ENCODE assay signal across 8 cellular contexts in genomic region chr1:33036051-33036525, GRCh38. TPM values are rescaled to one million over a fixed set of nuclear protein-coding genes. Genes with fewer than 3 reads are reported as not detected.
A peak's percentile ranks its signal among the peaks of the same experiment; 100 is the strongest.
DNase-seq lines count a peak whose midpoint lies in the region; ATAC-seq and TF ChIP-seq lines count a peak whose summit lies in the region.

No MANE protein-coding gene starts in this region.

- H2BK120ac ChIP-seq in mesendoderm (ENCODE audit: low read depth, low read length) = no peak overlapping the region

- peak overlapping the region; percentile 86 for H3K56ac ChIP-seq in mesendoderm (ENCODE audit: low read length)

- CTCF ChIA-PET in PC-9 (lab: Charles Lee) = interaction anchor here (0.6 kb wide), 1 partner anchor 327 kb away, joined by 3 read pairs; no protein-coding TSS in a partner anchor

- no peak for TF ChIP-seq POLR2A in vagina (IDR thresholded peaks at IDR 0.05)

- H3K9me3 ChIP-seq in PC-9 (ENCODE audit: insufficient read depth, low read depth) (no peaks in the 10 kb centered on the region), vagina (no peaks in the 10 kb centered on the region)

- H3K36me3 ChIP-seq in PC-9 (ENCODE audit: low read depth) = peaks cover 20% of the 10 kb centered on the region
- no peaks in the 10 kb centered on the region for H3K36me3 ChIP-seq in mesendoderm (ENCODE audit: control insufficient read depth, insufficient read depth, low read length)
- H3K36me3 ChIP-seq in vagina = no peaks in the 10 kb centered on the region

- no peak overlapping the region for H3K18ac ChIP-seq in mesendoderm (ENCODE audit: low read length)

- peak overlapping the region; percentile 86 for H3K4me3 ChIP-seq in PC-9
- H3K4me3 ChIP-seq in mesendoderm (ENCODE audit: low read length) = peak overlapping the region; percentile 89
- H3K4me3 ChIP-seq in vagina = peak overlapping the region; percentile 95 to 98

- peak overlapping the region; percentile 94 for H3K4me3 Mint-ChIP-seq in dendritic cell treated with granulocyte-macrophage colony-stimulating factor and Interleukin-4, amounts not matched to agents 40 ng/mL and 50 ng/mL, for 4 days

- no peak overlapping the region for H4K5ac ChIP-seq in mesendoderm (ENCODE audit: low read length)

- no CpG with 5 or more reads among the region's 5 CpGs for WGBS in mesendoderm (ENCODE audit: extremely low coverage, insufficient coverage, low lambda C conversion rate)

- peaks cover 55% of the 10 kb centered on the region for H3K79me2 ChIP-seq in PC-9 (ENCODE audit: low read depth)
- peaks cover 37% of the 10 kb centered on the region for H3K79me2 ChIP-seq in mesendoderm (ENCODE audit: control insufficient read depth, insufficient read depth, low read length)

- H3K23ac ChIP-seq in mesendoderm (ENCODE audit: low read length) = peak overlapping the region; percentile 48

- peak; percentile 63 for DNase-seq in activated CD8-positive, alpha-beta memory T cell treated with anti-CD3 and anti-CD28 coated beads for 24 hours
- DNase-seq in activated CD8-positive, alpha-beta memory T cell treated with anti-CD3 and anti-CD28 coated beads, Interleukin-2, amount 50 U/mL, for 48 hours = no peak
- DNase-seq in PC-9 (peak in 1 of 2 experiments; percentile 40), mesendoderm (peak; percentile 54), vagina (ENCODE audit: extremely low spot score in 2 of 2) (no peak), NCI-H345 (lab: John Stamatoyannopoulos, UW) (no peak)

- POLR2A ChIA-PET in PC-9 (lab: Charles Lee; ENCODE audit: unreplicated experiment) = interaction anchor here (0.6 kb wide), 1 partner anchor 1646 kb away, joined by 3 read pairs; no protein-coding TSS in a partner anchor

- H3K4ac ChIP-seq in mesendoderm (ENCODE audit: low read depth, low read length) = no peak overlapping the region

- peak overlapping the region; percentile 79 for H2AFZ ChIP-seq in PC-9

- peak overlapping the region; percentile 74 for H3K27ac ChIP-seq in PC-9
- no peak overlapping the region for H3K27ac ChIP-seq in mesendoderm (ENCODE audit: low read depth, low read length)
- peak overlapping the region; percentile 81 for H3K27ac ChIP-seq in vagina

- peaks cover 12% of the 10 kb centered on the region; the same call in 1 of the 2 replicates for H3F3A ChIP-seq in PC-9 (ENCODE audit: insufficient read depth, low read depth)

- H3K4me1 ChIP-seq in PC-9 (replicated peaks; ENCODE audit: insufficient read depth) (peaks cover 12% of the 10 kb centered on the region), mesendoderm (ENCODE audit: control insufficient read depth, low read depth, low read length) (peaks cover 3% of the 10 kb centered on the region), vagina (peaks cover 46% of the 10 kb centered on the region)

- H3K4me2 ChIP-seq in PC-9 (peak overlapping the region; percentile 98), mesendoderm (ENCODE audit: low read length) (peak overlapping the region; percentile 93)

- no peak overlapping the region for H2BK5ac ChIP-seq in mesendoderm (ENCODE audit: low read length)

- peaks cover 32% of the 10 kb centered on the region for H4K20me1 ChIP-seq in PC-9 (ENCODE audit: insufficient read depth)

- H3K27ac Mint-ChIP-seq in dendritic cell treated with granulocyte-macrophage colony-stimulating factor and Interleukin-4, amounts not matched to agents 40 ng/mL and 50 ng/mL, for 4 days = peak overlapping the region; percentile 93

- H3K36me3 Mint-ChIP-seq in dendritic cell treated with granulocyte-macrophage colony-stimulating factor and Interleukin-4, amounts not matched to agents 40 ng/mL and 50 ng/mL, for 4 days (ENCODE audit: low read depth) = peaks cover 40% of the 10 kb centered on the region

- H3K9ac ChIP-seq in mesendoderm (ENCODE audit: low read length) = peak overlapping the region; percentile 88

- no peaks in the 10 kb centered on the region for H3K27me3 ChIP-seq in PC-9 (ENCODE audit: insufficient read depth, low read depth)
- no peaks in the 10 kb centered on the region for H3K27me3 ChIP-seq in mesendoderm (ENCODE audit: insufficient read depth, low read length, poor library complexity)
- H3K27me3 ChIP-seq in vagina = no peaks in the 10 kb centered on the region

- H3K9me2 ChIP-seq in PC-9 (ENCODE audit: insufficient read depth) = no peaks in the 10 kb centered on the region

- no peak overlapping the region for H4K8ac ChIP-seq in mesendoderm (ENCODE audit: low read depth, low read length)

- BruUV-seq in PC-9 (replicated peaks; lab: Mats Ljungman, UMichigan) = no TSS peak

- no peak for ATAC-seq in HG03354 (IDR thresholded peaks at IDR 0.05; ENCODE audit: poor library complexity, severe bottlenecking, unreplicated experiment)

- H3K4me1 Mint-ChIP-seq in dendritic cell treated with granulocyte-macrophage colony-stimulating factor and Interleukin-4, amounts not matched to agents 40 ng/mL and 50 ng/mL, for 4 days (ENCODE audit: low read depth) = peaks cover 81% of the 10 kb centered on the region

- TF ChIP-seq CTCF in PC-9 (conservative IDR thresholded peaks at IDR 0.05) (no peak), vagina (IDR thresholded peaks at IDR 0.05) (no peak)

- no peaks in the 10 kb centered on the region for H3K27me3 Mint-ChIP-seq in dendritic cell treated with granulocyte-macrophage colony-stimulating factor and Interleukin-4, amounts not matched to agents 40 ng/mL and 50 ng/mL, for 4 days

- intact Hi-C loops in PC-9 (cut with micrococcal nuclease; ENCODE audit: unreplicated experiment) = no loop called here
- intact Hi-C loops in dendritic cell treated with granulocyte-macrophage colony-stimulating factor and Interleukin-4, amounts not matched to agents 40 ng/mL and 50 ng/mL, for 4 days (cut with micrococcal nuclease) = loop anchor here (1.0 kb wide), 1 partner anchor 14 kb away; no protein-coding TSS in a partner anchor
- intact Hi-C loops in vagina (cut with DNase I) = no loop called here

- no peaks in the 10 kb centered on the region for H3K9me3 Mint-ChIP-seq in dendritic cell treated with granulocyte-macrophage colony-stimulating factor and Interleukin-4, amounts not matched to agents 40 ng/mL and 50 ng/mL, for 4 days

- H3K79me1 ChIP-seq in mesendoderm (ENCODE audit: low read length) = peaks cover 12% of the 10 kb centered on the region

- H2AK5ac ChIP-seq in mesendoderm (ENCODE audit: low read length) = no peak overlapping the region

- no peak overlapping the region for H2BK15ac ChIP-seq in mesendoderm (replicated peaks; ENCODE audit: low read depth)

RNA-seq across cellular contexts. Expression of gene AK2, which starts 0.6 kb away (rescaled TPM):
- total RNA-seq in PC-9 (2021) = 191 and 232 TPM in 2 replicates
- polyA plus RNA-seq in mesendoderm (2013, experiment 1 of 2) = 101 TPM
- polyA plus RNA-seq in mesendoderm (2013, experiment 2 of 2) = 105 TPM
- total RNA-seq in vagina = 118 TPM

RNA-seq across cellular contexts. Expression of gene AZIN2, which starts 44.9 kb away (rescaled TPM):
- total RNA-seq in PC-9 (2021) (7.3 and 11.6 TPM in 2 replicates), vagina (7.9 TPM)
- polyA plus RNA-seq in mesendoderm (2013, experiment 1 of 2) = 0.15 TPM
- polyA plus RNA-seq in mesendoderm (2013, experiment 2 of 2) = 0.36 TPM

Comparison
In these comparisons a context has a peak if more than half of its experiments do, and no peak if none do; other contexts are left out.
1. DNase-seq: peak in activated CD8-positive, alpha-beta memory T cell treated with anti-CD3 and anti-CD28 coated beads for 24 hours (single experiment) and mesendoderm (single experiment); none in activated CD8-positive, alpha-beta memory T cell treated with anti-CD3 and anti-CD28 coated beads, Interleukin-2, amount 50 U/mL, for 48 hours (single experiment), vagina (0 of 2) and NCI-H345 (single experiment).
2. Peak in every context shown above with its lines, with median percentiles within 50 percentile points of each other: H3K4me3 ChIP-seq.